ENCODE assay signal across 11 cellular contexts in the genomic region with DNA sequence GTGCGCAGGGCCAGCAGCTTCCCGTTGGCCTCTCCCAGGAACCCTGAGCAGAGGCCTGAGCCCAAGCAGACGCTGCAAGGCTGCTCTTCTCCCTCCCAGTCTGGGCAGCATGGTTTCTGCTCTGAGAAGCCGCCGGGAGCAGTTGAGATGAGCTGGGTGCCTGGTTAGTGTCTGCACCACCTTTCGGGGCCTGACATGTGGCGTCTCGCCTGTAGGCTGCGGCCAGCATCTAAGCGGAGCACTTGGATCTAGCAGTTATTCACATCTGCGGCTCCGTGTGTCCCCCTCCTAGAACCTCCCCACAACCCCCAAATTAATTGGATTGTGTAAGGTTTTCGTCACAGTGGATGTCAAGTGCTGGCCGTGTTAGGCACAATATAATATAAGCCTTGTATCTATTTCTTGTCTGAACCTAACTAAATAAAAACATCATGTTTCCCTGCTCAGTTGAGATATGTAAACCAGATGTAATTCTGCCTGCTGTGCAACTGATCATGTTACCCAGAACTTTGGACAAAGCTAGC. TPM values are rescaled to one million over a fixed set of nuclear protein-coding genes. Genes with fewer than 3 reads are reported as not detected.
A peak's percentile ranks its signal among the peaks of the same experiment; 100 is the strongest.
DNase-seq lines count a peak whose midpoint lies in the region; ATAC-seq and TF ChIP-seq lines count a peak whose summit lies in the region.
"Had no signal": no experiment of that assay in that cellular context is flagged by ENCODE, and none has a peak within 500 bp of the region (broad histone marks: within the 10 kb centered on the region; RNA-seq: fewer than 3 reads in every experiment).

No MANE protein-coding gene starts in this region.

- DNase-seq in BE2C: peak; percentile 93
- no peak for DNase-seq in T-cell
- peak; percentile 98 for DNase-seq in fibroblast of villous mesenchyme (ENCODE audit: low read depth)
- no peak for DNase-seq in natural killer cell treated with Interleukin-12 subunit alpha and Interleukin-12 subunit beta and Interleukin-15 and Interleukin-18, amount 100 ng/mL, for 72 hours (ENCODE audit: low spot score)
- DNase-seq in KBM-7: no peak
- no peak for DNase-seq in DMS114 treated with DMSO at 0.1 percent for 48 hours (lab: John Stamatoyannopoulos, UW; ENCODE audit: unreplicated experiment)
- DNase-seq in activated CD4-positive, alpha-beta T cell treated with anti-CD3 and anti-CD28 coated beads, Interleukin-2, amount 50 U/mL, for 1 hour: no peak
- DNase-seq: brain microvascular endothelial cell, NCI-H446 had no signal

- no peak overlapping the region for H3K4me3 Mint-ChIP-seq in T-cell
- peak overlapping the region; percentile 9 for H3K4me3 Mint-ChIP-seq in natural killer cell treated with Interleukin-12 subunit alpha and Interleukin-12 subunit beta and Interleukin-15 and Interleukin-18, amount 100 ng/mL, for 72 hours

- peaks cover 38% of the 10 kb centered on the region for H3K36me3 Mint-ChIP-seq in T-cell
- H3K36me3 Mint-ChIP-seq in natural killer cell treated with Interleukin-12 subunit alpha and Interleukin-12 subunit beta and Interleukin-15 and Interleukin-18, amount 100 ng/mL, for 72 hours: no peaks in the 10 kb centered on the region

- H3K4me1 ChIP-seq in BE2C: peaks cover 28% of the 10 kb centered on the region

- no peaks in the 10 kb centered on the region for H3K9me3 Mint-ChIP-seq in T-cell
- no peaks in the 10 kb centered on the region for H3K9me3 Mint-ChIP-seq in natural killer cell treated with Interleukin-12 subunit alpha and Interleukin-12 subunit beta and Interleukin-15 and Interleukin-18, amount 100 ng/mL, for 72 hours

- no peak for ATAC-seq in T-cell (replicated peaks in 1 of 4)
- ATAC-seq in natural killer cell treated with Interleukin-12 subunit alpha and Interleukin-12 subunit beta and Interleukin-15 and Interleukin-18, amount 100 ng/mL, for 72 hours: no peak
- no peak for ATAC-seq in GM18870 (IDR thresholded peaks at IDR 0.05; ENCODE audit: unreplicated experiment)

- H3K27me3 ChIP-seq in BE2C: no peaks in the 10 kb centered on the region
- H3K27me3 ChIP-seq: brain microvascular endothelial cell, neutrophil had no signal

- no peaks in the 10 kb centered on the region for H3K27me3 Mint-ChIP-seq in T-cell
- no peaks in the 10 kb centered on the region for H3K27me3 Mint-ChIP-seq in natural killer cell treated with Interleukin-12 subunit alpha and Interleukin-12 subunit beta and Interleukin-15 and Interleukin-18, amount 100 ng/mL, for 72 hours

- H3K4me1 Mint-ChIP-seq in T-cell: peaks cover 80 to 87% (median 85%) of the 10 kb centered on the region in 3 donors
- H3K4me1 Mint-ChIP-seq in natural killer cell treated with Interleukin-12 subunit alpha and Interleukin-12 subunit beta and Interleukin-15 and Interleukin-18, amount 100 ng/mL, for 72 hours (ENCODE audit: low read depth in 2 of 2): peaks cover 68 to 81% of the 10 kb centered on the region in 2 donors

- H3K9me3 ChIP-seq in BE2C: no peaks in the 10 kb centered on the region
- H3K9me3 ChIP-seq: neutrophil had no signal

- CTCF ChIA-PET in T-cell (lab: Charles Lee): interaction anchor here (1.2 to 1.6 kb wide), 2 partner anchors 24 to 25 kb away, joined by 3 to 6 read pairs; no protein-coding TSS in a partner anchor

- TF ChIP-seq CTCF in BE2C (IDR thresholded peaks at IDR 0.05; ENCODE audit: low read depth, low read length) (no peak), fibroblast of villous mesenchyme (IDR thresholded peaks at IDR 0.05; ENCODE audit: insufficient read depth, low read depth, low read length) (no peak)

- H3K4me3 ChIP-seq in BE2C (ENCODE audit: low read depth, low read length) (peak overlapping the region; percentile 36), fibroblast of villous mesenchyme (ENCODE audit: low read depth, low read length) (no peak overlapping the region)

- in situ Hi-C loops in KBM-7 (cut with MboI; ENCODE audit: low pct_unique_long_range_greater_than_20kb, low sequenced_read_pairs): no loop called here

- H3K27ac Mint-ChIP-seq in T-cell: peak overlapping the region; percentile 72 to 80
- H3K27ac Mint-ChIP-seq in natural killer cell treated with Interleukin-12 subunit alpha and Interleukin-12 subunit beta and Interleukin-15 and Interleukin-18, amount 100 ng/mL, for 72 hours: peak overlapping the region; percentile 68 to 76

- no peaks in the 10 kb centered on the region; the same call in 1 of the 2 replicates for H3K36me3 ChIP-seq in BE2C
- H3K36me3 ChIP-seq: neutrophil had no signal

- POLR2A ChIA-PET in T-cell (lab: Charles Lee): interaction anchor here in 1 of 2 donors (3.2 kb wide), 1 partner anchor 160 kb away, joined by 22 read pairs; the partner anchor contains the start of gene CDK17

RNA-seq across cellular contexts. Expression of gene ELK3, which starts 45.6 kb away (rescaled TPM):
- polyA plus RNA-seq in BE2C (2012; ENCODE audit: insufficient read depth, insufficient read length, low read depth): 26.6 TPM
- total RNA-seq in T-cell: 10 to 100 TPM; 33.8 to 62.7 (median 55.5) TPM
- total RNA-seq in fibroblast of villous mesenchyme: 23.2 and 24.6 TPM in 2 replicates
- 10 to 100 TPM; 16.0 to 21.6 TPM for total RNA-seq in natural killer cell treated with Interleukin-12 subunit alpha and Interleukin-12 subunit beta and Interleukin-15 and Interleukin-18, amount 100 ng/mL, for 72 hours

Comparison
In these comparisons a context has a peak if more than half of its experiments do, and no peak if none do; other contexts are left out.
1. DNase-seq: peak in BE2C (single experiment) and fibroblast of villous mesenchyme (single experiment); none in T-cell (0 of 34), natural killer cell treated with Interleukin-12 subunit alpha and Interleukin-12 subunit beta and Interleukin-15 and Interleukin-18, amount 100 ng/mL, for 72 hours (single experiment), KBM-7 (single experiment), DMS114 treated with DMSO at 0.1 percent for 48 hours (single experiment) and activated CD4-positive, alpha-beta T cell treated with anti-CD3 and anti-CD28 coated beads, Interleukin-2, amount 50 U/mL, for 1 hour (single experiment).